19 cellular contexts compared by ENCODE assay signal in the genomic region with DNA sequence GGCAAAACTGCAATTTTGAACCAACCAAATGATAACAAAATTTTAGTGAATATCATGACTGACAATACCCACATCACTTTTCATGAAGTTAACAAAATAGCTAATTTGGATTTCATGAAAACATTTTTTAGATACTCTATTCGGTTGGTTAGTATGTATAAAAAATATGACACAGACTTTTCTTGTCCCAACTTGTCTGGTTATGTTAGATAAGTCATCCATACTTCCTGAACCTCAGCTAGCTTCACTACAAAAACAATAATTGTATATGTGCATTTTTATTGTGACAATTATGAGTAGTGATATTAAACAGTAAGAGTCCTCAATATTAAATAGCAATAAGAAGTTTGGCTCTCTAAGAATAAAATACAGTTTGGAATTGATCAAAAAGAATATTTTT.
DNase-seq lines count a peak whose midpoint lies in the region; ATAC-seq, FAIRE-seq and TF ChIP-seq lines count a peak whose summit lies in the region.
"Had no signal": no experiment of that assay in that cellular context is flagged by ENCODE, and none has a peak within 500 bp of the region (broad histone marks: within the 10 kb centered on the region; RNA-seq: fewer than 3 reads in every experiment).

No MANE protein-coding gene starts in this region.

- TF ChIP-seq CTCF in RWPE1 (conservative IDR thresholded peaks at IDR 0.05; ENCODE audit: low read depth) (no peak), bronchial epithelial cell (IDR thresholded peaks at IDR 0.05; ENCODE audit: insufficient read depth, low read length, severe bottlenecking) (no peak), foreskin keratinocyte (conservative IDR thresholded peaks at IDR 0.05) (no peak)

- H3K27me3 ChIP-seq in bronchial epithelial cell (ENCODE audit: control insufficient read depth, insufficient read depth, low read length) (no peaks in the 10 kb centered on the region), foreskin keratinocyte (no peaks in the 10 kb centered on the region)

- DNase-seq in RWPE1 (ENCODE audit: low spot score) (peak; percentile 20), bronchial epithelial cell (ENCODE audit: low read depth) (peak; percentile 70), foreskin keratinocyte (peak; percentile 31 to 68), SW480 (ENCODE audit: low spot score) (no peak), HUDEP-2 (lab: John Stamatoyannopoulos, UW; ENCODE audit: unreplicated experiment in 76 of 76) (no peak), DMS 273 treated with DMSO at 0.1 percent for 48 hours (lab: John Stamatoyannopoulos, UW) (no peak)
- DNase-seq: C1 segment of cervical spinal cord; Calu3; CD4-positive, alpha-beta memory T cell; COR-L47; DMS153; DND-41; GDM1; GM23248; H7; HCEC 1CT had no signal

- no peak overlapping the region for H3K4me3 ChIP-seq in bronchial epithelial cell (ENCODE audit: low read depth, low read length)
- H3K4me3 ChIP-seq: GM12878, GM23248 had no signal

- peaks cover 5% of the 10 kb centered on the region for H3K4me1 ChIP-seq in foreskin keratinocyte

- no peak for FAIRE-seq in bronchial epithelial cell (lab: Jason Lieb, UNC)
- FAIRE-seq: GM12878, GM19239, H1 had no signal

- POLR2A ChIA-PET in RWPE1 (lab: Yijun Ruan, JAX; ENCODE audit: low non-redundant PET): no interaction called here

- CTCF ChIA-PET in RWPE1 (lab: Yijun Ruan, JAX): no interaction called here

- ATAC-seq in foreskin keratinocyte: peak; percentile 83
- ATAC-seq: GM12878 had no signal

- no peak overlapping the region for H3K27ac ChIP-seq in RWPE1
- H3K27ac ChIP-seq in foreskin keratinocyte: peak overlapping the region; percentile 5
- H3K27ac ChIP-seq: GM23248 had no signal

- no peaks in the 10 kb centered on the region for H3K36me3 ChIP-seq in bronchial epithelial cell (ENCODE audit: control insufficient read depth, insufficient read depth, low read length)

Comparison
In these comparisons a context has a peak if more than half of its experiments do, and no peak if none do; other contexts are left out.
1. DNase-seq: peak in RWPE1 (single experiment), bronchial epithelial cell (single experiment) and foreskin keratinocyte (2 of 2); none in SW480 (single experiment), HUDEP-2 (0 of 76) and DMS 273 treated with DMSO at 0.1 percent for 48 hours (single experiment).